Comparison of ENCODE assay signal across 2 cellular contexts in the genomic region with DNA sequence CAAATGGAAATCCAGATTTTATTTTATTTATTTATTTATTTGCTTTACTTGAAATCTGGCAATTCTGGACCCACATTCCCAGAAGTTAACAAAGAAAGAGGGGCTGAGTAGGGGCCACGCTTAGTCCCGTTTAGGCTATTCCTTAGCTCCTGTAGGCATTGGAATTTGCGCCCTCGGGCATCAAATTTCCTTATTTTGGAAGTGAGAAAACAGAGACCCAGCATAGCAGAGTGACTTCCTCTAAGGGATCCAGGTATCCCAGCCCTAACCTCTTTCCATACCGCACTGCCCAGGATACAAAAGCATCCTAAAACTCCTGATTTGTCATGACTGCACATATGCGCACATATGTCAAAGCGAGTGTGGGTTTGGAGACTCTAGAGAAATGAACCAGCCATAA.
TF ChIP-seq lines count a peak whose summit lies in the region.

No MANE protein-coding gene starts in this region.

TF ChIP-seq in GM23338, 12 proteins besides CTCF, POLR2A, EP300 and RAD21 (continues in another document):
- TF ChIP-seq, protein P1, sequence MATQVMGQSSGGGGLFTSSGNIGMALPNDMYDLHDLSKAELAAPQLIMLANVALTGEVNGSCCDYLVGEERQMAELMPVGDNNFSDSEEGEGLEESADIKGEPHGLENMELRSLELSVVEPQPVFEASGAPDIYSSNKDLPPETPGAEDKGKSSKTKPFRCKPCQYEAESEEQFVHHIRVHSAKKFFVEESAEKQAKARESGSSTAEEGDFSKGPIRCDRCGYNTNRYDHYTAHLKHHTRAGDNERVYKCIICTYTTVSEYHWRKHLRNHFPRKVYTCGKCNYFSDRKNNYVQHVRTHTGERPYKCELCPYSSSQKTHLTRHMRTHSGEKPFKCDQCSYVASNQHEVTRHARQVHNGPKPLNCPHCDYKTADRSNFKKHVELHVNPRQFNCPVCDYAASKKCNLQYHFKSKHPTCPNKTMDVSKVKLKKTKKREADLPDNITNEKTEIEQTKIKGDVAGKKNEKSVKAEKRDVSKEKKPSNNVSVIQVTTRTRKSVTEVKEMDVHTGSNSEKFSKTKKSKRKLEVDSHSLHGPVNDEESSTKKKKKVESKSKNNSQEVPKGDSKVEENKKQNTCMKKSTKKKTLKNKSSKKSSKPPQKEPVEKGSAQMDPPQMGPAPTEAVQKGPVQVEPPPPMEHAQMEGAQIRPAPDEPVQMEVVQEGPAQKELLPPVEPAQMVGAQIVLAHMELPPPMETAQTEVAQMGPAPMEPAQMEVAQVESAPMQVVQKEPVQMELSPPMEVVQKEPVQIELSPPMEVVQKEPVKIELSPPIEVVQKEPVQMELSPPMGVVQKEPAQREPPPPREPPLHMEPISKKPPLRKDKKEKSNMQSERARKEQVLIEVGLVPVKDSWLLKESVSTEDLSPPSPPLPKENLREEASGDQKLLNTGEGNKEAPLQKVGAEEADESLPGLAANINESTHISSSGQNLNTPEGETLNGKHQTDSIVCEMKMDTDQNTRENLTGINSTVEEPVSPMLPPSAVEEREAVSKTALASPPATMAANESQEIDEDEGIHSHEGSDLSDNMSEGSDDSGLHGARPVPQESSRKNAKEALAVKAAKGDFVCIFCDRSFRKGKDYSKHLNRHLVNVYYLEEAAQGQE (IDR thresholded peaks at IDR 0.05; ENCODE audit: unreplicated experiment), result no peak
- TF ChIP-seq STAT1 (IDR thresholded peaks at IDR 0.05; ENCODE audit: unreplicated experiment) (no peak), ETS1 (IDR thresholded peaks at IDR 0.05) (no peak), JUNB (IDR thresholded peaks at IDR 0.05; ENCODE audit: unreplicated experiment) (no peak), NANOG (IDR thresholded peaks at IDR 0.05; ENCODE audit: borderline replicate concordance) (no peak), POLR2AphosphoS5 (IDR thresholded peaks at IDR 0.05; ENCODE audit: low read depth) (no peak), ZNF331 (CRISPR knock-in tag; IDR thresholded peaks at IDR 0.05; ENCODE audit: low read depth) (no peak), CREB1 (CRISPR knock-in tag; IDR thresholded peaks at IDR 0.05; ENCODE audit: low read depth) (no peak), EZH2phosphoT487 (IDR thresholded peaks at IDR 0.05; ENCODE audit: unreplicated experiment) (no peak)
- TF ChIP-seq, protein P2, sequence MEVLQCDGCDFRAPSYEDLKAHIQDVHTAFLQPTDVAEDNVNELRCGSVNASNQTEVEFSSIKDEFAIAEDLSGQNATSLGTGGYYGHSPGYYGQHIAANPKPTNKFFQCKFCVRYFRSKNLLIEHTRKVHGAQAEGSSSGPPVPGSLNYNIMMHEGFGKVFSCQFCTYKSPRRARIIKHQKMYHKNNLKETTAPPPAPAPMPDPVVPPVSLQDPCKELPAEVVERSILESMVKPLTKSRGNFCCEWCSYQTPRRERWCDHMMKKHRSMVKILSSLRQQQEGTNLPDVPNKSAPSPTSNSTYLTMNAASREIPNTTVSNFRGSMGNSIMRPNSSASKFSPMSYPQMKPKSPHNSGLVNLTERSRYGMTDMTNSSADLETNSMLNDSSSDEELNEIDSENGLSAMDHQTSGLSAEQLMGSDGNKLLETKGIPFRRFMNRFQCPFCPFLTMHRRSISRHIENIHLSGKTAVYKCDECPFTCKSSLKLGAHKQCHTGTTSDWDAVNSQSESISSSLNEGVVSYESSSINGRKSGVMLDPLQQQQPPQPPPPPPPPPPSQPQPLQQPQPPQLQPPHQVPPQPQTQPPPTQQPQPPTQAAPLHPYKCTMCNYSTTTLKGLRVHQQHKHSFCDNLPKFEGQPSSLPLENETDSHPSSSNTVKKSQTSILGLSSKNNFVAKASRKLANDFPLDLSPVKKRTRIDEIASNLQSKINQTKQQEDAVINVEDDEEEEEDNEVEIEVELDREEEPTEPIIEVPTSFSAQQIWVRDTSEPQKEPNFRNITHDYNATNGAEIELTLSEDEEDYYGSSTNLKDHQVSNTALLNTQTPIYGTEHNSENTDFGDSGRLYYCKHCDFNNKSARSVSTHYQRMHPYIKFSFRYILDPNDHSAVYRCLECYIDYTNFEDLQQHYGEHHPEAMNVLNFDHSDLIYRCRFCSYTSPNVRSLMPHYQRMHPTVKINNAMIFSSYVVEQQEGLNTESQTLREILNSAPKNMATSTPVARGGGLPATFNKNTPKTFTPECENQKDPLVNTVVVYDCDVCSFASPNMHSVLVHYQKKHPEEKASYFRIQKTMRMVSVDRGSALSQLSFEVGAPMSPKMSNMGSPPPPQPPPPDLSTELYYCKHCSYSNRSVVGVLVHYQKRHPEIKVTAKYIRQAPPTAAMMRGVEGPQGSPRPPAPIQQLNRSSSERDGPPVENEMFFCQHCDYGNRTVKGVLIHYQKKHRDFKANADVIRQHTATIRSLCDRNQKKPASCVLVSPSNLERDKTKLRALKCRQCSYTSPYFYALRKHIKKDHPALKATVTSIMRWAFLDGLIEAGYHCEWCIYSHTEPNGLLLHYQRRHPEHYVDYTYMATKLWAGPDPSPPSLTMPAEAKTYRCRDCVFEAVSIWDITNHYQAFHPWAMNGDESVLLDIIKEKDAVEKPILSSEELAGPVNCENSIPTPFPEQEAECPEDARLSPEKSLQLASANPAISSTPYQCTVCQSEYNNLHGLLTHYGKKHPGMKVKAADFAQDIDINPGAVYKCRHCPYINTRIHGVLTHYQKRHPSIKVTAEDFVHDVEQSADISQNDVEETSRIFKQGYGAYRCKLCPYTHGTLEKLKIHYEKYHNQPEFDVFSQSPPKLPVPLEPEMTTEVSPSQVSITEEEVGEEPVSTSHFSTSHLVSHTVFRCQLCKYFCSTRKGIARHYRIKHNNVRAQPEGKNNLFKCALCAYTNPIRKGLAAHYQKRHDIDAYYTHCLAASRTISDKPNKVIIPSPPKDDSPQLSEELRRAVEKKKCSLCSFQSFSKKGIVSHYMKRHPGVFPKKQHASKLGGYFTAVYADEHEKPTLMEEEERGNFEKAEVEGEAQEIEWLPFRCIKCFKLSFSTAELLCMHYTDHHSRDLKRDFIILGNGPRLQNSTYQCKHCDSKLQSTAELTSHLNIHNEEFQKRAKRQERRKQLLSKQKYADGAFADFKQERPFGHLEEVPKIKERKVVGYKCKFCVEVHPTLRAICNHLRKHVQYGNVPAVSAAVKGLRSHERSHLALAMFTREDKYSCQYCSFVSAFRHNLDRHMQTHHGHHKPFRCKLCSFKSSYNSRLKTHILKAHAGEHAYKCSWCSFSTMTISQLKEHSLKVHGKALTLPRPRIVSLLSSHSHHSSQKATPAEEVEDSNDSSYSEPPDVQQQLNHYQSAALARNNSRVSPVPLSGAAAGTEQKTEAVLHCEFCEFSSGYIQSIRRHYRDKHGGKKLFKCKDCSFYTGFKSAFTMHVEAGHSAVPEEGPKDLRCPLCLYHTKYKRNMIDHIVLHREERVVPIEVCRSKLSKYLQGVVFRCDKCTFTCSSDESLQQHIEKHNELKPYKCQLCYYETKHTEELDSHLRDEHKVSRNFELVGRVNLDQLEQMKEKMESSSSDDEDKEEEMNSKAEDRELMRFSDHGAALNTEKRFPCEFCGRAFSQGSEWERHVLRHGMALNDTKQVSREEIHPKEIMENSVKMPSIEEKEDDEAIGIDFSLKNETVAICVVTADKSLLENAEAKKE (CRISPR knock-in tag; IDR thresholded peaks at IDR 0.05), result no peak

TF ChIP-seq in WTC11, 78 proteins besides CTCF, POLR2A, EP300 and RAD21 (continued from another document):
- TF ChIP-seq AR (CRISPR knock-in tag; IDR thresholded peaks at IDR 0.05), result no peak
- TF ChIP-seq JUN (CRISPR knock-in tag; IDR thresholded peaks at IDR 0.05), result no peak
- TF ChIP-seq TEAD1 (CRISPR knock-in tag; IDR thresholded peaks at IDR 0.05), result no peak
- no peak for TF ChIP-seq ZNF671 (CRISPR knock-in tag; IDR thresholded peaks at IDR 0.05)
- no peak for TF ChIP-seq SP1 (CRISPR knock-in tag; conservative IDR thresholded peaks at IDR 0.05)
- no peak for TF ChIP-seq SMAD4 (CRISPR knock-in tag; IDR thresholded peaks at IDR 0.05)
- no peak for TF ChIP-seq PRRX2 (CRISPR knock-in tag; IDR thresholded peaks at IDR 0.05)
- no peak for TF ChIP-seq ESRRA (CRISPR knock-in tag; IDR thresholded peaks at IDR 0.05; ENCODE audit: borderline replicate concordance)
TF ChIP-seq in WTC11: peak in this region for 0.
